18 cellular contexts compared by ENCODE assay signal in the genomic region with DNA sequence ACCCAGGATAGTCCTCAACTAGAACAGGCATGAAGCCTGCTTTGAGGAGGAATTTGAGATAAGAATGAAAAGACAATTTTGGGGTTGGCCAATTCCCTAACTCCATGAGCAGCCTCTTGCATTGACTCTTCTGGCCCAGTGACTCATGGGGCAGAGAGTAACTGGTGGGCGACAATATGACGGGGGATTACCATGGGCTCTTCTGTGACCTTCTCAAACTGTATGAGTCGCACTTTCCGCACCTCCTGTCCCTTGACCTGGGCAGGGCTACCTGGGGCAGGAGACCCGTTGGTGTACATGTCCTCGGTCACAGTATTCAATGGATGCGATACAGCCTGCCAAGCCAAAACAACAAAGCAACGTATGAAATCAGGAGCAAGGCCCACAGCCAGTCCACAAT. TPM values are rescaled to one million over a fixed set of nuclear protein-coding genes. Genes with fewer than 3 reads are reported as not detected.
A peak's percentile ranks its signal among the peaks of the same experiment; 100 is the strongest.
DNase-seq lines count a peak whose midpoint lies in the region; ATAC-seq and TF ChIP-seq lines count a peak whose summit lies in the region.
"Had no signal": no experiment of that assay in that cellular context is flagged by ENCODE, and none has a peak within 500 bp of the region (broad histone marks: within the 10 kb centered on the region; RNA-seq: fewer than 3 reads in every experiment).

No MANE protein-coding gene starts in this region.

- TF ChIP-seq CTCF in activated CD8-positive, alpha-beta T cell treated with anti-CD3 and anti-CD28 coated beads for 36 hours (IDR thresholded peaks at IDR 0.05), result no peak
- TF ChIP-seq CTCF in smooth muscle cell (IDR thresholded peaks at IDR 0.05; ENCODE audit: borderline replicate concordance, insufficient read depth, poor library complexity, severe bottlenecking), result no peak

- peak; percentile 56 for ATAC-seq in activated CD8-positive, alpha-beta T cell treated with anti-CD3 and anti-CD28 coated beads for 36 hours
- no peak for ATAC-seq in activated CD8-positive, alpha-beta T cell treated with anti-CD3 and anti-CD28 coated beads, Interleukin-2, amount 10 ng/mL, durations not matched to agents 7 days and 5 days
- ATAC-seq in stimulated activated naive CD8-positive, alpha-beta T cell treated with anti-CD3 and anti-CD28 coated beads, Interleukin-15, Interleukin-2, amounts not matched to agents 100 U/mL and 50 U/mL, for 24 hours, result peak; percentile 76
- ATAC-seq: GM12878 had no signal

- H3F3A ChIP-seq in smooth muscle cell (ENCODE audit: low read depth), result no peaks in the 10 kb centered on the region

- H3K27ac ChIP-seq in mesenchymal stem cell (ENCODE audit: low read length, poor library complexity, severe bottlenecking) (peak overlapping the region; percentile 17), smooth muscle cell (ENCODE audit: low read depth) (no peak overlapping the region)
- H3K27ac ChIP-seq: C4-2B had no signal

- H3K4me3 ChIP-seq in mesenchymal stem cell (ENCODE audit: insufficient read depth in 1 of 2, low read depth in 1 of 2, low read length in 2 of 2) (no peak overlapping the region), smooth muscle cell (no peak overlapping the region)
- H3K4me3 ChIP-seq: GM12878 had no signal

- H3K4me1 Mint-ChIP-seq in activated CD8-positive, alpha-beta T cell treated with anti-CD3 and anti-CD28 coated beads for 36 hours (ENCODE audit: low read depth), result peaks cover 13% of the 10 kb centered on the region
- H3K4me1 Mint-ChIP-seq in activated CD8-positive, alpha-beta T cell treated with anti-CD3 and anti-CD28 coated beads, Interleukin-2, amount 10 ng/mL, durations not matched to agents 7 days and 5 days (ENCODE audit: low read depth), result peaks cover 11% of the 10 kb centered on the region
- H3K4me1 Mint-ChIP-seq in activated naive CD8-positive, alpha-beta T cell treated with anti-CD3 and anti-CD28 coated beads for 36 hours, result peaks cover 10% of the 10 kb centered on the region
- H3K4me1 Mint-ChIP-seq: CD4-positive, alpha-beta memory T cell had no signal

- no peaks in the 10 kb centered on the region for H3K27me3 Mint-ChIP-seq in activated CD8-positive, alpha-beta T cell treated with anti-CD3 and anti-CD28 coated beads for 36 hours
- no peaks in the 10 kb centered on the region for H3K27me3 Mint-ChIP-seq in activated CD8-positive, alpha-beta T cell treated with anti-CD3 and anti-CD28 coated beads, Interleukin-2, amount 10 ng/mL, durations not matched to agents 7 days and 5 days (ENCODE audit: low read depth)
- H3K27me3 Mint-ChIP-seq in activated naive CD8-positive, alpha-beta T cell treated with anti-CD3 and anti-CD28 coated beads for 36 hours, result no peaks in the 10 kb centered on the region
- H3K27me3 Mint-ChIP-seq: CD4-positive, alpha-beta memory T cell had no signal

- CTCF ChIA-PET in activated CD8-positive, alpha-beta T cell treated with anti-CD3 and anti-CD28 coated beads for 36 hours (lab: Charles Lee), result no interaction called here
- CTCF ChIA-PET in activated CD8-positive, alpha-beta T cell treated with anti-CD3 and anti-CD28 coated beads, Interleukin-2, amount 10 ng/mL, durations not matched to agents 7 days and 5 days (lab: Charles Lee), result interaction anchor here (1.1 kb wide), 1 partner anchor 30 kb away, joined by 3 read pairs; the partner anchor contains the start of gene DKC1

- no peak overlapping the region for H2BK12ac ChIP-seq in mesenchymal stem cell (ENCODE audit: low read length in 2 of 2)

- DNase-seq in activated CD8-positive, alpha-beta T cell treated with anti-CD3 and anti-CD28 coated beads for 36 hours, result peak; percentile 60
- DNase-seq in activated CD8-positive, alpha-beta T cell treated with anti-CD3 and anti-CD28 coated beads, Interleukin-2, amount 10 ng/mL, durations not matched to agents 7 days and 5 days, result no peak
- peak; percentile 17 for DNase-seq in activated naive CD8-positive, alpha-beta T cell treated with anti-CD3 and anti-CD28 coated beads for 36 hours
- DNase-seq in mesenchymal stem cell, result no peak
- peak; percentile 48 for DNase-seq in stimulated activated naive CD8-positive, alpha-beta T cell treated with anti-CD3 and anti-CD28 coated beads, Interleukin-15, Interleukin-2, amounts not matched to agents 100 U/mL and 50 U/mL, for 24 hours
- DNase-seq in smooth muscle cell (lab: John Stamatoyannopoulos, UW; ENCODE audit: unreplicated experiment), result no peak
- DNase-seq in NCI-H510A treated with DMSO at 0.1 percent for 48 hours (lab: John Stamatoyannopoulos, UW), result no peak
- DNase-seq in NCI-H526 treated with DMSO at 0.1 percent for 48 hours (lab: John Stamatoyannopoulos, UW), result no peak
- DNase-seq: BE2C; CD4-positive, alpha-beta memory T cell; DMS79; HCEC 1CT; HFFc6 had no signal

- H3K4me1 ChIP-seq in mesenchymal stem cell (ENCODE audit: control insufficient read depth, insufficient read depth, low read depth, low read length) (peaks cover 3% of the 10 kb centered on the region), smooth muscle cell (ENCODE audit: low read depth) (no peaks in the 10 kb centered on the region)
- H3K4me1 ChIP-seq: BE2C had no signal

- no peak overlapping the region for H2BK120ac ChIP-seq in mesenchymal stem cell (ENCODE audit: low read depth, low read length)

- no peak overlapping the region for H4K8ac ChIP-seq in mesenchymal stem cell (ENCODE audit: low read length)

- H3K4me2 ChIP-seq in mesenchymal stem cell (ENCODE audit: low read length, poor library complexity, severe bottlenecking), result no peak overlapping the region
- no peak overlapping the region for H3K4me2 ChIP-seq in smooth muscle cell

- H3K18ac ChIP-seq in mesenchymal stem cell (ENCODE audit: low read depth in 1 of 2, low read length in 2 of 2), result no peak overlapping the region

- H3K79me2 ChIP-seq in smooth muscle cell (ENCODE audit: low read depth), result no peaks in the 10 kb centered on the region

- H3K4ac ChIP-seq in mesenchymal stem cell (ENCODE audit: low read depth in 1 of 2, low read length in 2 of 2), result no peak overlapping the region

- no peak overlapping the region for H3K27ac Mint-ChIP-seq in activated CD8-positive, alpha-beta T cell treated with anti-CD3 and anti-CD28 coated beads for 36 hours
- no peak overlapping the region for H3K27ac Mint-ChIP-seq in activated CD8-positive, alpha-beta T cell treated with anti-CD3 and anti-CD28 coated beads, Interleukin-2, amount 10 ng/mL, durations not matched to agents 7 days and 5 days
- no peak overlapping the region for H3K27ac Mint-ChIP-seq in activated naive CD8-positive, alpha-beta T cell treated with anti-CD3 and anti-CD28 coated beads for 36 hours
- H3K27ac Mint-ChIP-seq: CD4-positive, alpha-beta memory T cell; HFFc6 had no signal

- 96% methylated on average over 7 of the region's 8 CpGs for WGBS in mesenchymal stem cell
- 85% methylated on average over 8 of the region's 8 CpGs for WGBS in smooth muscle cell (ENCODE audit: low lambda C conversion rate)

- no peaks in the 10 kb centered on the region for H4K20me1 ChIP-seq in smooth muscle cell (ENCODE audit: low read depth)

- H2AK5ac ChIP-seq in mesenchymal stem cell (ENCODE audit: low read length, severe bottlenecking), result no peak overlapping the region

- no peak overlapping the region for H3K9ac ChIP-seq in mesenchymal stem cell (ENCODE audit: low read length)
- no peak overlapping the region for H3K9ac ChIP-seq in smooth muscle cell (ENCODE audit: low read depth)

- no peak overlapping the region for H2BK5ac ChIP-seq in mesenchymal stem cell (ENCODE audit: low read depth, low read length, poor library complexity, severe bottlenecking)

- no peaks in the 10 kb centered on the region for H3K9me3 Mint-ChIP-seq in activated CD8-positive, alpha-beta T cell treated with anti-CD3 and anti-CD28 coated beads for 36 hours
- no peaks in the 10 kb centered on the region for H3K9me3 Mint-ChIP-seq in activated CD8-positive, alpha-beta T cell treated with anti-CD3 and anti-CD28 coated beads, Interleukin-2, amount 10 ng/mL, durations not matched to agents 7 days and 5 days (ENCODE audit: insufficient read depth)
- H3K9me3 Mint-ChIP-seq in activated naive CD8-positive, alpha-beta T cell treated with anti-CD3 and anti-CD28 coated beads for 36 hours, result no peaks in the 10 kb centered on the region
- H3K9me3 Mint-ChIP-seq: CD4-positive, alpha-beta memory T cell; HFFc6 had no signal

- H3K36me3 ChIP-seq in mesenchymal stem cell (ENCODE audit: control insufficient read depth in 1 of 2, insufficient read depth in 2 of 2, low read depth in 1 of 2, low read length in 2 of 2) (no peaks in the 10 kb centered on the region), smooth muscle cell (ENCODE audit: low read depth) (no peaks in the 10 kb centered on the region)
- H3K36me3 ChIP-seq: BE2C had no signal

- H3K4me3 Mint-ChIP-seq in activated CD8-positive, alpha-beta T cell treated with anti-CD3 and anti-CD28 coated beads for 36 hours, result no peak overlapping the region
- no peak overlapping the region for H3K4me3 Mint-ChIP-seq in activated CD8-positive, alpha-beta T cell treated with anti-CD3 and anti-CD28 coated beads, Interleukin-2, amount 10 ng/mL, durations not matched to agents 7 days and 5 days
- no peak overlapping the region for H3K4me3 Mint-ChIP-seq in activated naive CD8-positive, alpha-beta T cell treated with anti-CD3 and anti-CD28 coated beads for 36 hours
- H3K4me3 Mint-ChIP-seq: CD4-positive, alpha-beta memory T cell; HFFc6 had no signal

- H3K9me3 ChIP-seq in mesenchymal stem cell (ENCODE audit: control insufficient read depth, low read length) (no peaks in the 10 kb centered on the region), smooth muscle cell (replicated peaks; ENCODE audit: low read depth) (no peaks in the 10 kb centered on the region)
- H3K9me3 ChIP-seq: BE2C had no signal

- intact Hi-C loops in activated CD8-positive, alpha-beta T cell treated with anti-CD3 and anti-CD28 coated beads for 36 hours (cut with micrococcal nuclease), result no loop called here

- H3K79me1 ChIP-seq in mesenchymal stem cell (replicated peaks; ENCODE audit: low read length, poor library complexity, severe bottlenecking), result no peaks in the 10 kb centered on the region

- H2AFZ ChIP-seq in mesenchymal stem cell (ENCODE audit: low read depth, low read length) (no peak overlapping the region), smooth muscle cell (ENCODE audit: low read depth) (no peak overlapping the region)

- POLR2A ChIA-PET in activated CD8-positive, alpha-beta T cell treated with anti-CD3 and anti-CD28 coated beads for 36 hours (lab: Charles Lee), result interaction anchor here (2.0 kb wide), 1 partner anchor 16 kb away, joined by 7 read pairs; no protein-coding TSS in a partner anchor
- POLR2A ChIA-PET in activated CD8-positive, alpha-beta T cell treated with anti-CD3 and anti-CD28 coated beads, Interleukin-2, amount 10 ng/mL, durations not matched to agents 7 days and 5 days (lab: Charles Lee), result no interaction called here

- H3K27me3 ChIP-seq in mesenchymal stem cell (ENCODE audit: control insufficient read depth in 1 of 2, insufficient read depth in 1 of 2, low read length in 2 of 2) (no peaks in the 10 kb centered on the region), smooth muscle cell (ENCODE audit: low read depth) (no peaks in the 10 kb centered on the region)
- H3K27me3 ChIP-seq: BE2C had no signal

- no peak overlapping the region for H4K91ac ChIP-seq in mesenchymal stem cell (ENCODE audit: low read length)

- no peak overlapping the region for H3K23ac ChIP-seq in mesenchymal stem cell (ENCODE audit: low read length in 2 of 2)

- no peaks in the 10 kb centered on the region for H3K36me3 Mint-ChIP-seq in activated CD8-positive, alpha-beta T cell treated with anti-CD3 and anti-CD28 coated beads for 36 hours (ENCODE audit: low read depth)
- peaks cover 42% of the 10 kb centered on the region for H3K36me3 Mint-ChIP-seq in activated CD8-positive, alpha-beta T cell treated with anti-CD3 and anti-CD28 coated beads, Interleukin-2, amount 10 ng/mL, durations not matched to agents 7 days and 5 days (ENCODE audit: low read depth)
- peaks cover 2% of the 10 kb centered on the region for H3K36me3 Mint-ChIP-seq in activated naive CD8-positive, alpha-beta T cell treated with anti-CD3 and anti-CD28 coated beads for 36 hours

- no peak overlapping the region for H3K14ac ChIP-seq in mesenchymal stem cell (ENCODE audit: low read length in 2 of 2)

- no peak overlapping the region for H2BK15ac ChIP-seq in mesenchymal stem cell (ENCODE audit: low read depth, poor library complexity, severe bottlenecking)

RNA-seq across cellular contexts. Expression of gene MPP1, which starts 13.3 kb away (rescaled TPM):
- 10 to 100 TPM; 22.5 to 24.9 TPM for total RNA-seq in activated CD8-positive, alpha-beta T cell treated with anti-CD3 and anti-CD28 coated beads for 36 hours
- 10 to 100 TPM; 69.4 to 72.6 TPM for total RNA-seq in activated CD8-positive, alpha-beta T cell treated with anti-CD3 and anti-CD28 coated beads, Interleukin-2, amount 10 ng/mL, durations not matched to agents 7 days and 5 days
- 10 to 100 TPM; 16.2 to 17.9 TPM for total RNA-seq in activated naive CD8-positive, alpha-beta T cell treated with anti-CD3 and anti-CD28 coated beads for 36 hours
- 24.8 TPM for polyA plus RNA-seq in mesenchymal stem cell (2013, experiment 1 of 2)
- polyA plus RNA-seq in mesenchymal stem cell (2013, experiment 2 of 2), result 26.0 TPM
- total RNA-seq in smooth muscle cell, result 15.1 and 21.0 TPM in 2 replicates
- 11.6 and 17.5 TPM in 2 replicates for polyA plus RNA-seq in smooth muscle cell

RNA-seq across cellular contexts. Expression of gene DKC1, which starts 29.3 kb away (rescaled TPM):
- total RNA-seq in activated CD8-positive, alpha-beta T cell treated with anti-CD3 and anti-CD28 coated beads for 36 hours, result 100 to 1,000 TPM; 132 to 138 TPM
- total RNA-seq in activated CD8-positive, alpha-beta T cell treated with anti-CD3 and anti-CD28 coated beads, Interleukin-2, amount 10 ng/mL, durations not matched to agents 7 days and 5 days, result 10 to 100 TPM; 76.0 to 82.8 TPM
- total RNA-seq in activated naive CD8-positive, alpha-beta T cell treated with anti-CD3 and anti-CD28 coated beads for 36 hours, result 100 to 1,000 TPM; 181 to 190 TPM
- 31.1 TPM for polyA plus RNA-seq in mesenchymal stem cell (2013, experiment 1 of 2)
- 35.1 TPM for polyA plus RNA-seq in mesenchymal stem cell (2013, experiment 2 of 2)
- total RNA-seq in smooth muscle cell, result 18.7 and 23.4 TPM in 2 replicates
- polyA plus RNA-seq in smooth muscle cell, result 31.2 and 35.1 TPM in 2 replicates

RNA-seq across cellular contexts. Expression of gene GAB3, which starts 41.1 kb away (rescaled TPM):
- 1 to 10 TPM; 3.9 to 5.0 TPM for total RNA-seq in activated CD8-positive, alpha-beta T cell treated with anti-CD3 and anti-CD28 coated beads for 36 hours
- total RNA-seq in activated CD8-positive, alpha-beta T cell treated with anti-CD3 and anti-CD28 coated beads, Interleukin-2, amount 10 ng/mL, durations not matched to agents 7 days and 5 days, result 10 to 100 TPM in 1 of 2 experiments, 1 to 10 TPM in 1; 9.9 to 10.3 TPM
- total RNA-seq in activated naive CD8-positive, alpha-beta T cell treated with anti-CD3 and anti-CD28 coated beads for 36 hours, result 1 to 10 TPM; 2.5 to 3.4 TPM
- polyA plus RNA-seq in mesenchymal stem cell (2013, experiment 1 of 2), result 2.8 TPM
- 2.4 TPM for polyA plus RNA-seq in mesenchymal stem cell (2013, experiment 2 of 2)
- total RNA-seq in smooth muscle cell, result 0.63 and 0.72 TPM in 2 replicates
- 0.39 and 0.80 TPM in 2 replicates for polyA plus RNA-seq in smooth muscle cell
- total RNA-seq: G401 had no signal

RNA-seq across cellular contexts. Expression of gene SMIM9, which starts 42.5 kb away (rescaled TPM):
- total RNA-seq in activated CD8-positive, alpha-beta T cell treated with anti-CD3 and anti-CD28 coated beads for 36 hours, result not detected
- not detected for total RNA-seq in activated CD8-positive, alpha-beta T cell treated with anti-CD3 and anti-CD28 coated beads, Interleukin-2, amount 10 ng/mL, durations not matched to agents 7 days and 5 days
- total RNA-seq in activated naive CD8-positive, alpha-beta T cell treated with anti-CD3 and anti-CD28 coated beads for 36 hours, result not detected
- polyA plus RNA-seq in mesenchymal stem cell (2013, experiment 1 of 2), result not detected
- polyA plus RNA-seq in mesenchymal stem cell (2013, experiment 2 of 2), result not detected
- not detected in 2 replicates for total RNA-seq in smooth muscle cell
- polyA plus RNA-seq in smooth muscle cell, result not detected in 2 replicates
- total RNA-seq: A172; CD4-positive, alpha-beta memory T cell; G401; GM12878; H4; HFFc6 had no signal
- polyA plus RNA-seq: CD4-positive, alpha-beta memory T cell; GM12878 had no signal

Comparison
In these comparisons a context has a peak if more than half of its experiments do, and no peak if none do; other contexts are left out.
1. DNase-seq: peak in activated CD8-positive, alpha-beta T cell treated with anti-CD3 and anti-CD28 coated beads for 36 hours (single experiment), activated naive CD8-positive, alpha-beta T cell treated with anti-CD3 and anti-CD28 coated beads for 36 hours (single experiment) and stimulated activated naive CD8-positive, alpha-beta T cell treated with anti-CD3 and anti-CD28 coated beads, Interleukin-15, Interleukin-2, amounts not matched to agents 100 U/mL and 50 U/mL, for 24 hours (single experiment); none in activated CD8-positive, alpha-beta T cell treated with anti-CD3 and anti-CD28 coated beads, Interleukin-2, amount 10 ng/mL, durations not matched to agents 7 days and 5 days (single experiment), mesenchymal stem cell (single experiment), smooth muscle cell (single experiment), NCI-H510A treated with DMSO at 0.1 percent for 48 hours (single experiment) and NCI-H526 treated with DMSO at 0.1 percent for 48 hours (single experiment).